ENCODE assay signal across 26 cellular contexts in the genomic region with DNA sequence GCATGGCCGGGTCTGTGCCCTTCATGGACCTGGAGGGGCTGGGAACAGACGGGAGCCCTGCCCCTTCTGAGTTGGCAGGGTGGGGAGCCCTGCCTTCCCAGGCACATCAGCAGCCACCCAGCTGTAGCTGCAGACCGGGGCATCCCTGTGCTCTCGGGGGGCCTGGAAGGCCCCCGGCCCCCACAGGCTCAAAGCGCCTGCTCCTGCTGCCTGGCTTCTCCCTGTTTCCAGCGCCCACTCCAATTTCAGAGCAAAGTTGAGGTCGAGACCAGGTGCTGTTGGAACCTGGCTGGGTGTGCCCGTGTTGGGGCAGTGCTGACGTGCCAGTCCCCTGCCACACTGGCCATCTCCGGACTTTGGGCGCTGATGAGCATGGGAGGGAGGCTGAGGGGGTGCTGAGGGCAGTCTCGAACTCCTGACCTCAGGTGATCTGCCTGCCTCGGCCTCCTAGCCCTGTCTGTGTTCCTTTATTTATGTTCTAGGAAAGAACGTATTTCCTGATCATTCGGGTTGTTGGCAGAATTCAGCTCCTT.
"Had no signal": no experiment of that assay in that cellular context is flagged by ENCODE, and none has a peak within 500 bp of the region (broad histone marks: within the 10 kb centered on the region; RNA-seq: fewer than 3 reads in every experiment).

No MANE protein-coding gene starts in this region.

- H3K4me1 Mint-ChIP-seq: natural killer cell; nephron progenitor cell; stimulated activated effector memory CD8-positive, alpha-beta T cell treated with anti-CD3 and anti-CD28 coated beads, Interleukin-12 subunit alpha, Interleukin-12 subunit beta, amount 100 ng/mL, for 72 hours had no signal

- DNase-seq: head of caudate nucleus; hypothalamus; immature natural killer cell; left ventricle myocardium inferior; mesendoderm; naive B cell; natural killer cell; nephron progenitor cell; nucleus accumbens; ovary; retina; right cardiac atrium; stimulated activated CD4-positive, alpha-beta T cell treated with anti-CD3 and anti-CD28 coated beads, Interleukin-4, amount 100 ng/mL, for 24 hours; stimulated activated naive CD4-positive, alpha-beta T cell had no signal

- H3K9me3 Mint-ChIP-seq: immature natural killer cell; mesothelial cell of epicardium; naive B cell; natural killer cell; nephron progenitor cell; stimulated activated effector memory CD8-positive, alpha-beta T cell treated with anti-CD3 and anti-CD28 coated beads, Interleukin-12 subunit alpha, Interleukin-12 subunit beta, amount 100 ng/mL, for 72 hours; stimulated activated naive CD8-positive, alpha-beta T cell treated with anti-CD3 and anti-CD28 coated beads, Interleukin-15, Interleukin-2, amounts not matched to agents 100 ng/mL and 50 ng/mL, for 24 hours had no signal

- H3K27ac Mint-ChIP-seq: mesothelial cell of epicardium; natural killer cell; nephron progenitor cell; stimulated activated effector memory CD8-positive, alpha-beta T cell treated with anti-CD3 and anti-CD28 coated beads, Interleukin-12 subunit alpha, Interleukin-12 subunit beta, amount 100 ng/mL, for 72 hours; stimulated activated naive CD8-positive, alpha-beta T cell treated with anti-CD3 and anti-CD28 coated beads, Interleukin-15, Interleukin-2, amounts not matched to agents 100 ng/mL and 50 ng/mL, for 24 hours had no signal

- H3K9me3 ChIP-seq: left ventricle myocardium inferior, ovary, prostate gland, suprapubic skin, tibial nerve, upper lobe of left lung, vagina had no signal

- H3K27ac ChIP-seq: left ventricle myocardium inferior, ovary, prostate gland, skin epidermis, suprapubic skin, tibial nerve, upper lobe of left lung, vagina had no signal

- H3K27me3 ChIP-seq: ovary, upper lobe of left lung, vagina had no signal

- H3K36me3 Mint-ChIP-seq: mesothelial cell of epicardium; naive B cell; natural killer cell; stimulated activated effector memory CD8-positive, alpha-beta T cell treated with anti-CD3 and anti-CD28 coated beads, Interleukin-12 subunit alpha, Interleukin-12 subunit beta, amount 100 ng/mL, for 72 hours had no signal

- H3K36me3 ChIP-seq: left ventricle myocardium inferior, ovary, prostate gland, suprapubic skin, tibial nerve, upper lobe of left lung, vagina had no signal

- H3K4me3 Mint-ChIP-seq: immature natural killer cell; mesothelial cell of epicardium; natural killer cell; nephron progenitor cell; stimulated activated effector memory CD8-positive, alpha-beta T cell treated with anti-CD3 and anti-CD28 coated beads, Interleukin-12 subunit alpha, Interleukin-12 subunit beta, amount 100 ng/mL, for 72 hours; stimulated activated naive CD8-positive, alpha-beta T cell treated with anti-CD3 and anti-CD28 coated beads, Interleukin-15, Interleukin-2, amounts not matched to agents 100 ng/mL and 50 ng/mL, for 24 hours had no signal

- H3K4me3 ChIP-seq: left ventricle myocardium inferior, lung, ovary, prostate gland, skin epidermis, suprapubic skin, tibial nerve, upper lobe of left lung, vagina had no signal

- H3K4me1 ChIP-seq: prostate gland had no signal

- FAIRE-seq: islet of Langerhans had no signal

- ATAC-seq: natural killer cell; right cardiac atrium; sciatic nerve; stimulated activated effector memory CD8-positive, alpha-beta T cell treated with anti-CD3 and anti-CD28 coated beads, Interleukin-12 subunit alpha, Interleukin-12 subunit beta, amount 100 ng/mL, for 72 hours had no signal
